Comparison of ENCODE assay signal across 29 cellular contexts in the genomic region with DNA sequence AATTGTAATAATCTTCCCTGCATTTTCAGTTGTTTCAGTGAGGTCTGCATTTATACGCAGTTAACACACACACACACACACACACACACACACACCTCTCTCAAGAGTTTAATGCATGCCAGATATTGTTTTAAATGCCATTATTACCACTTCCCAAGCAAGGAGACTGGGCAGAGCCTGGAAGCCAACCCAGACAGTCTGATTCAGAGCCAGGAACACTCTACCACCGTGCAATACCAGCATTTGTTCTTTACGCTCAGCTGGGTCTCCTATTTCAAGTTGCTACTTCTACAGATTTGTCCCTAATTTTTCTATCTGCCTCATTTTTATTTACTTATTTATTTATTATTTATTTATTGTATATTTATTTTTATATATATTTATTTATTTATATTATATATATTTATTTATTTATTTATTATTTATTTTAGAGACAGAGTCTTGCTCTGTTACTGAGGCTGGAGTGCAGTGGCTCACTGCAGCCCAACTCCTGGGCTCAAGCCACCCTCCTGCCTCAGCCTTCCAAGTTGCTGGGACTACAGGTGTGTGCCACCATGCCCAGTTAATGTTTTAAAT.
"Had no signal": no experiment of that assay in that cellular context is flagged by ENCODE, and none has a peak within 500 bp of the region (broad histone marks: within the 10 kb centered on the region; RNA-seq: fewer than 3 reads in every experiment).

No MANE protein-coding gene starts in this region.

- H3K36me3 ChIP-seq: cardiac muscle cell had no signal

- H3K4me3 Mint-ChIP-seq: activated CD4-positive, alpha-beta memory T cell treated with anti-CD3 and anti-CD28 coated beads, Interleukin-2, amount 10 ng/mL, durations not matched to agents 7 days and 5 days; activated CD4-positive, alpha-beta T cell treated with anti-CD3 and anti-CD28 coated beads for 36 hours; activated naive CD4-positive, alpha-beta T cell treated with anti-CD3 and anti-CD28 coated beads for 36 hours; activated naive CD8-positive, alpha-beta T cell; activated T-helper 17 cell treated with anti-CD3 and anti-CD28 coated beads, Interleukin-2, amount 50 U/mL, for 72 hours; brain; IgD-negative memory B cell; T-cell had no signal

- FAIRE-seq: astrocyte, colon had no signal

- DNase-seq: activated CD4-positive, alpha-beta memory T cell treated with anti-CD3 and anti-CD28 coated beads, Interleukin-2, amount 10 ng/mL, durations not matched to agents 7 days and 5 days; activated CD4-positive, alpha-beta T cell treated with anti-CD3 and anti-CD28 coated beads for 36 hours; activated CD4-positive, alpha-beta T cell treated with anti-CD3 and anti-CD28 coated beads, Interleukin-2, amount 50 U/mL, for 1 hour; activated gamma-delta T cell; activated naive CD4-positive, alpha-beta T cell treated with anti-CD3 and anti-CD28 coated beads for 36 hours; activated T-cell treated with anti-CD3 and anti-CD28 coated beads for 4 hours; activated T-cell treated with anti-CD3 and anti-CD28 coated beads, Interleukin-2, amount 50 U/mL, for 48 hours; amygdala; cerebellar nuclear complex; KG1; NCI-H146; NCI-H187 treated with DMSO at 0.1 percent for 48 hours; NCI-H2171 treated with DMSO at 0.1 percent for 48 hours; NCI-H345; NCI-H524 treated with DMSO at 0.1 percent for 48 hours; NCI-H774; NK-92 treated with Interleukin-12 subunit alpha and Interleukin-12 subunit beta, amount 100 ng/mL, for 24 hours; OCI-M1; RPMI8226; T-cell had no signal

- H3K9me3 Mint-ChIP-seq: activated CD4-positive, alpha-beta memory T cell treated with anti-CD3 and anti-CD28 coated beads, Interleukin-2, amount 10 ng/mL, durations not matched to agents 7 days and 5 days; activated naive CD4-positive, alpha-beta T cell treated with anti-CD3 and anti-CD28 coated beads for 36 hours; activated T-helper 17 cell treated with anti-CD3 and anti-CD28 coated beads, Interleukin-2, amount 50 U/mL, for 72 hours; brain had no signal

- H3K27ac Mint-ChIP-seq: activated CD4-positive, alpha-beta memory T cell treated with anti-CD3 and anti-CD28 coated beads, Interleukin-2, amount 10 ng/mL, durations not matched to agents 7 days and 5 days; activated CD4-positive, alpha-beta T cell treated with anti-CD3 and anti-CD28 coated beads for 36 hours; activated naive CD4-positive, alpha-beta T cell treated with anti-CD3 and anti-CD28 coated beads for 36 hours; activated naive CD8-positive, alpha-beta T cell; activated T-helper 17 cell treated with anti-CD3 and anti-CD28 coated beads, Interleukin-2, amount 50 U/mL, for 72 hours; brain; IgD-negative memory B cell; T-cell had no signal

- H3K36me3 Mint-ChIP-seq: activated naive CD8-positive, alpha-beta T cell; brain; T-cell had no signal

- H3K27me3 ChIP-seq: cardiac muscle cell had no signal

- H3K4me1 Mint-ChIP-seq: activated CD4-positive, alpha-beta memory T cell treated with anti-CD3 and anti-CD28 coated beads, Interleukin-2, amount 10 ng/mL, durations not matched to agents 7 days and 5 days; activated CD4-positive, alpha-beta T cell treated with anti-CD3 and anti-CD28 coated beads for 36 hours; activated T-helper 17 cell treated with anti-CD3 and anti-CD28 coated beads, Interleukin-2, amount 50 U/mL, for 72 hours; brain; IgD-negative memory B cell; T-cell had no signal

- H3K27ac ChIP-seq: cardiac muscle cell, SK-N-MC, VCaP had no signal

- H3K27me3 Mint-ChIP-seq: activated CD4-positive, alpha-beta T cell treated with anti-CD3 and anti-CD28 coated beads for 36 hours; activated naive CD8-positive, alpha-beta T cell; brain; IgD-negative memory B cell had no signal

- H3K4me3 ChIP-seq: cardiac muscle cell, SK-N-MC had no signal
